In genomic region chr10:4543943-4544540, GRCh38 we compare ENCODE assay signal across 3 cellular contexts.
TF ChIP-seq lines count a peak whose summit lies in the region.

No MANE protein-coding gene starts in this region.

TF ChIP-seq in A549, 52 proteins besides CTCF, POLR2A, EP300 and RAD21:
- TF ChIP-seq CHD4 (IDR thresholded peaks at IDR 0.05; ENCODE audit: borderline replicate concordance) (no peak), NFE2L2 (conservative IDR thresholded peaks at IDR 0.05; ENCODE audit: low read length) (no peak), TP53 (CRISPR knock-in tag; IDR thresholded peaks at IDR 0.05) (no peak), ELK1 (IDR thresholded peaks at IDR 0.05; ENCODE audit: low read depth, low read length) (no peak), USF2 (IDR thresholded peaks at IDR 0.05) (no peak), JUNB (IDR thresholded peaks at IDR 0.05) (no peak), FOXS1 (CRISPR knock-in tag; IDR thresholded peaks at IDR 0.05) (no peak), BHLHE40 (IDR thresholded peaks at IDR 0.05; ENCODE audit: low read depth, low read length) (no peak), ZFP36 (IDR thresholded peaks at IDR 0.05; ENCODE audit: borderline replicate concordance, partially characterized antibody) (no peak), HOXA7 (CRISPR knock-in tag; IDR thresholded peaks at IDR 0.05) (no peak)
TF ChIP-seq in A549: peak in this region for 0.

TF ChIP-seq in HCT116, 20 proteins besides CTCF, POLR2A, EP300 and RAD21:
- TF ChIP-seq, protein P1, sequence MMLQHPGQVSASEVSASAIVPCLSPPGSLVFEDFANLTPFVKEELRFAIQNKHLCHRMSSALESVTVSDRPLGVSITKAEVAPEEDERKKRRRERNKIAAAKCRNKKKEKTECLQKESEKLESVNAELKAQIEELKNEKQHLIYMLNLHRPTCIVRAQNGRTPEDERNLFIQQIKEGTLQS (IDR thresholded peaks at IDR 0.05): no peak
- TF ChIP-seq TCF7L2 (IDR thresholded peaks at IDR 0.05; ENCODE audit: borderline replicate concordance, extremely low read depth, insufficient read depth, insufficient read length) (no peak), ELF1 (IDR thresholded peaks at IDR 0.05; ENCODE audit: borderline replicate concordance, low read depth) (no peak), CBX3 (IDR thresholded peaks at IDR 0.05; ENCODE audit: low read depth) (no peak), EGR1 (IDR thresholded peaks at IDR 0.05; ENCODE audit: low read depth) (no peak), MAX (IDR thresholded peaks at IDR 0.05) (no peak), SRF (IDR thresholded peaks at IDR 0.05; ENCODE audit: low read depth) (no peak), REST (IDR thresholded peaks at IDR 0.05; ENCODE audit: low read depth) (no peak), JUND (IDR thresholded peaks at IDR 0.05) (no peak), YY1 (IDR thresholded peaks at IDR 0.05; ENCODE audit: extremely low read depth, insufficient replicate concordance, low read depth, low read length) (no peak), FOSL1 (IDR thresholded peaks at IDR 0.05; ENCODE audit: low read depth) (no peak), EZH2phosphoT487 (IDR thresholded peaks at IDR 0.05; ENCODE audit: borderline replicate concordance) (no peak), POLR2AphosphoS5 (IDR thresholded peaks at IDR 0.05; ENCODE audit: low read depth, low read length) (no peak), SIN3A (IDR thresholded peaks at IDR 0.05; ENCODE audit: low read depth) (no peak), SP1 (IDR thresholded peaks at IDR 0.05; ENCODE audit: low read depth) (no peak), EZH2 (IDR thresholded peaks at IDR 0.05) (no peak), CEBPB (IDR thresholded peaks at IDR 0.05; ENCODE audit: low read depth) (no peak)
- TF ChIP-seq, protein P2, sequence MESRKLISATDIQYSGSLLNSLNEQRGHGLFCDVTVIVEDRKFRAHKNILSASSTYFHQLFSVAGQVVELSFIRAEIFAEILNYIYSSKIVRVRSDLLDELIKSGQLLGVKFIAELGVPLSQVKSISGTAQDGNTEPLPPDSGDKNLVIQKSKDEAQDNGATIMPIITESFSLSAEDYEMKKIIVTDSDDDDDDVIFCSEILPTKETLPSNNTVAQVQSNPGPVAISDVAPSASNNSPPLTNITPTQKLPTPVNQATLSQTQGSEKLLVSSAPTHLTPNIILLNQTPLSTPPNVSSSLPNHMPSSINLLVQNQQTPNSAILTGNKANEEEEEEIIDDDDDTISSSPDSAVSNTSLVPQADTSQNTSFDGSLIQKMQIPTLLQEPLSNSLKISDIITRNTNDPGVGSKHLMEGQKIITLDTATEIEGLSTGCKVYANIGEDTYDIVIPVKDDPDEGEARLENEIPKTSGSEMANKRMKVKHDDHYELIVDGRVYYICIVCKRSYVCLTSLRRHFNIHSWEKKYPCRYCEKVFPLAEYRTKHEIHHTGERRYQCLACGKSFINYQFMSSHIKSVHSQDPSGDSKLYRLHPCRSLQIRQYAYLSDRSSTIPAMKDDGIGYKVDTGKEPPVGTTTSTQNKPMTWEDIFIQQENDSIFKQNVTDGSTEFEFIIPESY (IDR thresholded peaks at IDR 0.05; ENCODE audit: extremely low read depth, insufficient replicate concordance, low read length): no peak

TF ChIP-seq in SK-N-SH treated with all-trans-retinoic acid at 6 μM for 48 hours, 23 proteins besides CTCF, POLR2A, EP300 and RAD21:
- TF ChIP-seq ZFP3 (CRISPR knock-in tag; IDR thresholded peaks at IDR 0.05): no peak
- no peak for TF ChIP-seq ZNF565 (CRISPR knock-in tag; conservative IDR thresholded peaks at IDR 0.05; ENCODE audit: low read depth)
- no peak for TF ChIP-seq ZNF8 (CRISPR knock-in tag; IDR thresholded peaks at IDR 0.05)
- no peak for TF ChIP-seq ZNF70 (CRISPR knock-in tag; IDR thresholded peaks at IDR 0.05)
- no peak for TF ChIP-seq TSHZ2 (CRISPR knock-in tag; IDR thresholded peaks at IDR 0.05)
- TF ChIP-seq ZFP30 (CRISPR knock-in tag; IDR thresholded peaks at IDR 0.05): no peak
- no peak for TF ChIP-seq CSDC2 (CRISPR knock-in tag; IDR thresholded peaks at IDR 0.05)
- TF ChIP-seq BACH2 (CRISPR knock-in tag; IDR thresholded peaks at IDR 0.05; ENCODE audit: borderline replicate concordance): no peak
- TF ChIP-seq CSRNP3 (CRISPR knock-in tag; IDR thresholded peaks at IDR 0.05): peak; percentile 81; the same call in 1 of the 2 replicates
- TF ChIP-seq ZC3H10 (CRISPR knock-in tag; IDR thresholded peaks at IDR 0.05): peak; percentile 80; the same call in 1 of the 2 replicates
- TF ChIP-seq SNAI2 (CRISPR knock-in tag; IDR thresholded peaks at IDR 0.05): peak; percentile 88
- TF ChIP-seq ARNTL (CRISPR knock-in tag; IDR thresholded peaks at IDR 0.05; ENCODE audit: borderline replicate concordance, low read depth): no peak
- TF ChIP-seq, protein P3, sequence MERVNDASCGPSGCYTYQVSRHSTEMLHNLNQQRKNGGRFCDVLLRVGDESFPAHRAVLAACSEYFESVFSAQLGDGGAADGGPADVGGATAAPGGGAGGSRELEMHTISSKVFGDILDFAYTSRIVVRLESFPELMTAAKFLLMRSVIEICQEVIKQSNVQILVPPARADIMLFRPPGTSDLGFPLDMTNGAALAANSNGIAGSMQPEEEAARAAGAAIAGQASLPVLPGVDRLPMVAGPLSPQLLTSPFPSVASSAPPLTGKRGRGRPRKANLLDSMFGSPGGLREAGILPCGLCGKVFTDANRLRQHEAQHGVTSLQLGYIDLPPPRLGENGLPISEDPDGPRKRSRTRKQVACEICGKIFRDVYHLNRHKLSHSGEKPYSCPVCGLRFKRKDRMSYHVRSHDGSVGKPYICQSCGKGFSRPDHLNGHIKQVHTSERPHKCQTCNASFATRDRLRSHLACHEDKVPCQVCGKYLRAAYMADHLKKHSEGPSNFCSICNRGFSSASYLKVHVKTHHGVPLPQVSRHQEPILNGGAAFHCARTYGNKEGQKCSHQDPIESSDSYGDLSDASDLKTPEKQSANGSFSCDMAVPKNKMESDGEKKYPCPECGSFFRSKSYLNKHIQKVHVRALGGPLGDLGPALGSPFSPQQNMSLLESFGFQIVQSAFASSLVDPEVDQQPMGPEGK (CRISPR knock-in tag; IDR thresholded peaks at IDR 0.05; ENCODE audit: borderline replicate concordance): peak; percentile 75; the same call in 1 of the 2 replicates
- peak; percentile 93 for TF ChIP-seq TOX (CRISPR knock-in tag; IDR thresholded peaks at IDR 0.05; ENCODE audit: borderline replicate concordance)
- peak; percentile 79 for TF ChIP-seq POU6F1 (CRISPR knock-in tag; IDR thresholded peaks at IDR 0.05; ENCODE audit: borderline replicate concordance, low read depth)
- 0 out of 2 replicates have a peak, but pooled peaks have one; percentile 23 for TF ChIP-seq RARB (CRISPR knock-in tag; IDR thresholded peaks at IDR 0.05)
- TF ChIP-seq CREB5 (CRISPR knock-in tag; IDR thresholded peaks at IDR 0.05; ENCODE audit: low read depth): 0 out of 2 replicates have a peak, but pooled peaks have one; percentile 52
- TF ChIP-seq TCF4 (CRISPR knock-in tag; IDR thresholded peaks at IDR 0.05; ENCODE audit: borderline replicate concordance): peak; percentile 62
- no peak for TF ChIP-seq OSR1 (CRISPR knock-in tag; IDR thresholded peaks at IDR 0.05)
- TF ChIP-seq GLIS3 (CRISPR knock-in tag; IDR thresholded peaks at IDR 0.05): no peak
- 0 out of 2 replicates have a peak, but pooled peaks have one; percentile 46 for TF ChIP-seq ESRRG (CRISPR knock-in tag; IDR thresholded peaks at IDR 0.05)
- TF ChIP-seq ISL1 (CRISPR knock-in tag; IDR thresholded peaks at IDR 0.05): peak; percentile 92
- TF ChIP-seq PPARA (CRISPR knock-in tag; IDR thresholded peaks at IDR 0.05; ENCODE audit: borderline replicate concordance): no peak
